ENCODE assay signal across 10 cellular contexts in the genomic region with DNA sequence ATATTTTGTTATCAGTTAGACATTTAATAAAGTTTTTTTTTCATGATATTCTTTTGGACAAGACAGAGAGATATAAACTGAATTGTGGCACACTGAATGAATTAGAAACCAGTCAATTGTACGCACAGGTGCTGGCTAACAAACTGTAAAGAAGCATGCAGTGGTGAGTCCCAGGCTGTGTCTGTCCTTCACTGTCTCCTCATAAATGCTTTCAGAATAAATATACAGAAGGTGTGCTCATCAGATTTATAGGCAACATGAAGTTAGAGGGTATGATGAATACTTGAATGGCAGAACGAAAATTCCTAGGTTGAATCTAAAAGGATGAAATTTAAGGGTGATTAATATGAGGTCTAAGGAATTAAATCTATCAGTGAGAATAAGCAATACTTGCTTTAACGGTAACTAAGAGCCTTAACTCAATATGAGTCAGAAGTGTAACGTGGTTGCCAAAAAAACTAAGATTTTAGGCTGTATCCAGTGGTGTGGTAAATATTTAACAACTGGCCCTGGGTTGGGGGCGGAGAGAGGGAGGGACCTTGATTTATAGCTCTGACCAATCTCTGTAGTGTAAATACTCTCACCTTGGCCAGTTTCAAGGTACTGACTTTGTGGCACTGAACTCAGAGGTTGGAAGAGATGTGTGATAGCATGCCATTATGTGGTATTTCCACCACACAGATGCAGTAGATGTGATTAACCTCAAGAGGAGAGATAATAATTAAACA. TPM values are rescaled to one million over a fixed set of nuclear protein-coding genes. Genes with fewer than 3 reads are reported as not detected.
DNase-seq lines count a peak whose midpoint lies in the region; ATAC-seq and TF ChIP-seq lines count a peak whose summit lies in the region.
"Had no signal": no experiment of that assay in that cellular context is flagged by ENCODE, and none has a peak within 500 bp of the region (broad histone marks: within the 10 kb centered on the region; RNA-seq: fewer than 3 reads in every experiment).

No MANE protein-coding gene starts in this region.

- H3K9ac ChIP-seq in mesendoderm (ENCODE audit: low read length): no peak overlapping the region

- H2BK5ac ChIP-seq in mesendoderm (ENCODE audit: low read length): no peak overlapping the region

- no peak for TF ChIP-seq CTCF in Caco-2 (IDR thresholded peaks at IDR 0.05; ENCODE audit: insufficient read depth in 1 of 2, low read depth in 1 of 2, low read length in 1 of 2, severe bottlenecking in 1 of 2, unreplicated experiment in 1 of 2)
- TF ChIP-seq CTCF in left lung (IDR thresholded peaks at IDR 0.05): no peak
- no peak for TF ChIP-seq CTCF in RWPE1 (conservative IDR thresholded peaks at IDR 0.05; ENCODE audit: low read depth)

- no TSS peak for BruUV-seq in Caco-2 (replicated peaks; lab: Mats Ljungman, UMichigan)

- no peaks in the 10 kb centered on the region for H3K27me3 ChIP-seq in Caco-2 (replicated peaks; ENCODE audit: control insufficient read depth, insufficient read depth, low read length)
- no peaks in the 10 kb centered on the region for H3K27me3 ChIP-seq in left lung
- H3K27me3 ChIP-seq in mesendoderm (ENCODE audit: insufficient read depth, low read length, poor library complexity): no peaks in the 10 kb centered on the region

- H2BK15ac ChIP-seq in mesendoderm (replicated peaks; ENCODE audit: low read depth): no peak overlapping the region

- H3K4ac ChIP-seq in mesendoderm (ENCODE audit: low read depth, low read length): no peak overlapping the region

- DNase-seq in Caco-2: peak in 1 of 2 experiments; percentile 41
- peak; percentile 70 for DNase-seq in activated CD4-positive, alpha-beta memory T cell treated with anti-CD3 and anti-CD28 coated beads for 36 hours
- DNase-seq in left lung: no peak
- DNase-seq in mesendoderm: no peak
- DNase-seq in globus pallidus (ENCODE audit: low spot score): no peak
- no peak for DNase-seq in RWPE1 (ENCODE audit: low spot score)
- DNase-seq: NCI-H2171 had no signal

- H3K4me1 Mint-ChIP-seq in Caco-2 (ENCODE audit: low read depth, unreplicated experiment): peaks cover 36% of the 10 kb centered on the region
- peaks cover 59% of the 10 kb centered on the region for H3K4me1 Mint-ChIP-seq in activated CD4-positive, alpha-beta memory T cell treated with anti-CD3 and anti-CD28 coated beads for 36 hours (ENCODE audit: low read depth)

- H3K27ac Mint-ChIP-seq in Caco-2 (ENCODE audit: unreplicated experiment): peak overlapping the region; percentile 0
- no peak overlapping the region for H3K27ac Mint-ChIP-seq in activated CD4-positive, alpha-beta memory T cell treated with anti-CD3 and anti-CD28 coated beads for 36 hours

- no peaks in the 10 kb centered on the region for H3K79me2 ChIP-seq in mesendoderm (ENCODE audit: control insufficient read depth, insufficient read depth, low read length)

- no peak overlapping the region for H4K8ac ChIP-seq in mesendoderm (ENCODE audit: low read depth, low read length)

- no peak overlapping the region for H3K56ac ChIP-seq in mesendoderm (ENCODE audit: low read length)

- ATAC-seq in GM21619 (IDR thresholded peaks at IDR 0.05; ENCODE audit: unreplicated experiment) (peak; percentile 68), left lung (peak; percentile 27), HG02870 (IDR thresholded peaks at IDR 0.05; ENCODE audit: unreplicated experiment) (no peak)

- no peak overlapping the region for H3K18ac ChIP-seq in mesendoderm (ENCODE audit: low read length)

- peaks cover 6% of the 10 kb centered on the region for H3K9me3 Mint-ChIP-seq in Caco-2 (ENCODE audit: unreplicated experiment)
- no peaks in the 10 kb centered on the region for H3K9me3 Mint-ChIP-seq in activated CD4-positive, alpha-beta memory T cell treated with anti-CD3 and anti-CD28 coated beads for 36 hours

- H2BK120ac ChIP-seq in mesendoderm (ENCODE audit: low read depth, low read length): no peak overlapping the region

- no peaks in the 10 kb centered on the region for H3K79me1 ChIP-seq in mesendoderm (ENCODE audit: low read length)

- H2AK5ac ChIP-seq in mesendoderm (ENCODE audit: low read length): no peak overlapping the region

- H3K4me3 ChIP-seq in Caco-2 (ENCODE audit: low read depth, low read length) (no peak overlapping the region), left lung (no peak overlapping the region), mesendoderm (ENCODE audit: low read length) (no peak overlapping the region)
- H3K4me3 ChIP-seq: thoracic aorta had no signal

- H3K9me3 ChIP-seq in Caco-2 (no peaks in the 10 kb centered on the region), left lung (no peaks in the 10 kb centered on the region)
- H3K9me3 ChIP-seq: thoracic aorta had no signal

- WGBS in mesendoderm (ENCODE audit: extremely low coverage, insufficient coverage, low lambda C conversion rate): no CpG with 5 or more reads among the region's 5 CpGs

- no peak overlapping the region for H3K23ac ChIP-seq in mesendoderm (ENCODE audit: low read length)

- intact Hi-C loops in Caco-2 (cut with micrococcal nuclease; ENCODE audit: unreplicated experiment) (no loop called here), left lung (cut with DNase I) (no loop called here)
- intact Hi-C loops in activated CD4-positive, alpha-beta memory T cell treated with anti-CD3 and anti-CD28 coated beads for 36 hours (cut with micrococcal nuclease): loop anchor here (1.0 kb wide), 1 partner anchor 10 kb away; no protein-coding TSS in a partner anchor

- POLR2A ChIA-PET in Caco-2 (lab: Charles Lee) (no interaction called here), RWPE1 (lab: Yijun Ruan, JAX; ENCODE audit: low non-redundant PET) (no interaction called here)
- POLR2A ChIA-PET in activated CD4-positive, alpha-beta memory T cell treated with anti-CD3 and anti-CD28 coated beads for 36 hours (lab: Charles Lee): no interaction called here

- no peak overlapping the region for H4K5ac ChIP-seq in mesendoderm (ENCODE audit: low read length)

- CTCF ChIA-PET in Caco-2 (lab: Charles Lee) (interaction anchor here (0.6 to 2.7 kb wide), 3 partner anchors 29 to 229 kb away, joined by 3 to 10 read pairs (median 3); no protein-coding TSS in a partner anchor), RWPE1 (lab: Yijun Ruan, JAX) (no interaction called here)
- CTCF ChIA-PET in activated CD4-positive, alpha-beta memory T cell treated with anti-CD3 and anti-CD28 coated beads for 36 hours (lab: Charles Lee): interaction anchor here (0.9 to 2.0 kb wide), 3 partner anchors 39 to 121 kb away, joined by 3 to 4 read pairs (median 3); no protein-coding TSS in a partner anchor

- no peak overlapping the region for H3K27ac ChIP-seq in left lung
- H3K27ac ChIP-seq in mesendoderm (ENCODE audit: low read depth, low read length): no peak overlapping the region
- H3K27ac ChIP-seq in RWPE1: no peak overlapping the region
- H3K27ac ChIP-seq: thoracic aorta had no signal

- H3K36me3 ChIP-seq in Caco-2 (ENCODE audit: control insufficient read depth, insufficient read depth, low read length) (no peaks in the 10 kb centered on the region), left lung (no peaks in the 10 kb centered on the region), mesendoderm (ENCODE audit: control insufficient read depth, insufficient read depth, low read length) (no peaks in the 10 kb centered on the region)
- H3K36me3 ChIP-seq: thoracic aorta had no signal

- H3K4me3 Mint-ChIP-seq in Caco-2 (ENCODE audit: unreplicated experiment): no peak overlapping the region
- no peak overlapping the region for H3K4me3 Mint-ChIP-seq in activated CD4-positive, alpha-beta memory T cell treated with anti-CD3 and anti-CD28 coated beads for 36 hours

- no peaks in the 10 kb centered on the region for H3K36me3 Mint-ChIP-seq in Caco-2 (ENCODE audit: insufficient read depth, unreplicated experiment)
- H3K36me3 Mint-ChIP-seq in activated CD4-positive, alpha-beta memory T cell treated with anti-CD3 and anti-CD28 coated beads for 36 hours: no peaks in the 10 kb centered on the region

- H3K4me2 ChIP-seq in mesendoderm (ENCODE audit: low read length): no peak overlapping the region

- peaks cover 37% of the 10 kb centered on the region for H3K4me1 ChIP-seq in Caco-2
- peaks cover 5 to 27% of the 10 kb centered on the region in 2 donors for H3K4me1 ChIP-seq in left lung
- H3K4me1 ChIP-seq in mesendoderm (ENCODE audit: control insufficient read depth, low read depth, low read length): no peaks in the 10 kb centered on the region

- H3K27me3 Mint-ChIP-seq in Caco-2 (ENCODE audit: insufficient read depth, unreplicated experiment): no peaks in the 10 kb centered on the region
- no peaks in the 10 kb centered on the region for H3K27me3 Mint-ChIP-seq in activated CD4-positive, alpha-beta memory T cell treated with anti-CD3 and anti-CD28 coated beads for 36 hours

RNA-seq across cellular contexts. Expression of a gene that starts 41.9 kb away (rescaled TPM):
- total RNA-seq in Caco-2 (2022) (39.7 and 50.8 TPM in 2 replicates), left lung (10 to 100 TPM; 56.5 to 70.7 TPM)
- total RNA-seq in activated CD4-positive, alpha-beta memory T cell treated with anti-CD3 and anti-CD28 coated beads for 36 hours: 10 to 100 TPM; 95.2 to 99.3 TPM
- 36.8 TPM for polyA plus RNA-seq in mesendoderm (2013, experiment 1 of 2)
- 32.8 TPM for polyA plus RNA-seq in mesendoderm (2013, experiment 2 of 2)

RNA-seq across cellular contexts. Expression of a gene that starts 56.4 kb away (rescaled TPM):
- 90.8 and 92.0 TPM in 2 replicates for total RNA-seq in Caco-2 (2022)
- total RNA-seq in activated CD4-positive, alpha-beta memory T cell treated with anti-CD3 and anti-CD28 coated beads for 36 hours: 10 to 100 TPM; 41.3 to 43.2 TPM
- total RNA-seq in left lung: 100 to 1,000 TPM; 162 to 217 TPM
- 8.1 TPM for polyA plus RNA-seq in mesendoderm (2013, experiment 1 of 2)
- polyA plus RNA-seq in mesendoderm (2013, experiment 2 of 2): 8.6 TPM
